Comparison of ENCODE assay signal across 24 cellular contexts in the genomic region with DNA sequence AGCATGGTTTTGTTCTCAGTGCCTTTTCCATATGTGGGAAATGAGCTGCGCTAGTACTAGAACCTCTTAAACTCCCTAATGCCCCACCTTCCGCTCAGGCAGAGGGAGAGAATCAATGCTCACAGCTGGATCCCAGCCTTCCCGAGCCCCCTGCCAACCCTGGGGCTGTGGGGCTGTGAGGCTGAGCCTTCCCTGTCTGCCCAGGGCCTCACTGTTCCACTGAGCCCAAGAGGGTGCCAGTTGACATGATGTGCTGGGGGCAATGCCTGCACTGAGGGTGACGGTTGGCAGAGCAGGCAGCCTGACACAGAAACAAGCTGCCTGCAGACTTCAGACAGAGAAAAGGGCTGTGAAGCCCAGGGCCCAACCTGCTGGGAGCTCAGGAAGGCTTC.
DNase-seq lines count a peak whose midpoint lies in the region; ATAC-seq, FAIRE-seq and TF ChIP-seq lines count a peak whose summit lies in the region.
"Had no signal": no experiment of that assay in that cellular context is flagged by ENCODE, and none has a peak within 500 bp of the region (broad histone marks: within the 10 kb centered on the region; RNA-seq: fewer than 3 reads in every experiment).

No MANE protein-coding gene starts in this region.

- H2AFZ ChIP-seq in GM12878 (ENCODE audit: control insufficient read depth, low read depth, low read length) (peak overlapping the region; percentile 41; the same call in 1 of the 2 replicates), neuronal stem cell (ENCODE audit: low read length) (no peak overlapping the region), smooth muscle cell (ENCODE audit: low read depth) (no peak overlapping the region)

- no peaks in the 10 kb centered on the region; the same call in 2 of the 3 replicates for H3K9me3 ChIP-seq in GM12878 (replicated peaks; ENCODE audit: control insufficient read depth, insufficient read depth, low read length)
- no peaks in the 10 kb centered on the region for H3K9me3 ChIP-seq in lung (ENCODE audit: control insufficient read depth in 2 of 2, insufficient read depth in 1 of 2, low read length in 1 of 2)
- peaks cover 0 to 3% of the 10 kb centered on the region in 2 donors for H3K9me3 ChIP-seq in neuronal stem cell (replicated peaks in 1 of 2; ENCODE audit: control insufficient read depth in 2 of 2, insufficient read depth in 1 of 2, low read depth in 1 of 2, low read length in 2 of 2)
- no peaks in the 10 kb centered on the region for H3K9me3 ChIP-seq in smooth muscle cell (replicated peaks; ENCODE audit: low read depth)
- H3K9me3 ChIP-seq: BE2C, Caco-2 had no signal

- FAIRE-seq in GM12878 (lab: Jason Lieb, UNC): no peak
- FAIRE-seq: A204.1, D721Med, G401.6, GM12892, GM18507, GM19239 had no signal

- H4K20me1 ChIP-seq in GM12878 (ENCODE audit: control insufficient read depth, insufficient read depth): no peaks in the 10 kb centered on the region
- no peaks in the 10 kb centered on the region for H4K20me1 ChIP-seq in smooth muscle cell (ENCODE audit: low read depth)
- H4K20me1 ChIP-seq: BLaER1 treated with 17β-estradiol and CSF1 and Interleukin-3, amounts not matched to agents 10 nM and 100 nM had no signal

- H2BK5ac ChIP-seq in neuronal stem cell (ENCODE audit: low read length): no peak overlapping the region

- peak overlapping the region; percentile 51 for H2BK120ac ChIP-seq in neuronal stem cell (ENCODE audit: low read depth, low read length)

- no TSS peak for BruUV-seq in GM12878 (replicated peaks; lab: Mats Ljungman, UMichigan)

- peak overlapping the region; percentile 87 for H3K23ac ChIP-seq in neuronal stem cell (ENCODE audit: low read depth, low read length, poor library complexity)

- CTCF ChIA-PET in GM12878 (lab: Yijun Ruan, JAX): interaction anchor here (0.6 to 3.4 kb wide), 4 partner anchors 14 to 652 kb away, joined by 3 to 9 read pairs (median 6); no protein-coding TSS in a partner anchor

- no peak overlapping the region for H2BK15ac ChIP-seq in neuronal stem cell (ENCODE audit: low read length)

- H3K36me3 ChIP-seq in GM12878 (ENCODE audit: control insufficient read depth in 2 of 2, insufficient read depth in 2 of 2, low read length in 1 of 2): no peaks in the 10 kb centered on the region
- no peaks in the 10 kb centered on the region for H3K36me3 ChIP-seq in lung (ENCODE audit: control insufficient read depth in 2 of 2, insufficient read depth in 2 of 2, low read length in 2 of 2)
- no peaks in the 10 kb centered on the region for H3K36me3 ChIP-seq in neuronal stem cell (replicated peaks in 1 of 2; ENCODE audit: control insufficient read depth in 2 of 2, insufficient read depth in 2 of 2, low read length in 2 of 2)
- H3K36me3 ChIP-seq in smooth muscle cell (ENCODE audit: low read depth): no peaks in the 10 kb centered on the region
- H3K36me3 ChIP-seq: BE2C; BLaER1 treated with 17β-estradiol and CSF1 and Interleukin-3, amounts not matched to agents 10 nM and 100 nM had no signal

- no peaks in the 10 kb centered on the region for H3F3A ChIP-seq in smooth muscle cell (ENCODE audit: low read depth)

- no peak overlapping the region for H4K91ac ChIP-seq in neuronal stem cell (ENCODE audit: low read depth, low read length, poor library complexity)

- H4K8ac ChIP-seq in neuronal stem cell (ENCODE audit: low read depth, low read length): no peak overlapping the region

- RAD21 ChIA-PET in GM12878 (lab: Charles Lee; ENCODE audit: unreplicated experiment): interaction anchor here (0.6 to 1.2 kb wide), 3 partner anchors 15 to 29 kb away, joined by 3 to 4 read pairs (median 3); no protein-coding TSS in a partner anchor

- no peak overlapping the region for H2AK5ac ChIP-seq in neuronal stem cell (ENCODE audit: low read depth, low read length)

- no peak for DNase-seq in GM12878 (ENCODE audit: low read depth, low spot score)
- peak; percentile 18 for DNase-seq in lung (ENCODE audit: low spot score)
- DNase-seq in neuronal stem cell (ENCODE audit: low spot score): no peak
- DNase-seq in smooth muscle cell (lab: John Stamatoyannopoulos, UW; ENCODE audit: unreplicated experiment): no peak
- no peak for DNase-seq in activated gamma-delta T cell treated with Interleukin-2 at 50 U/mL for 16 hours
- DNase-seq in NCI-H524 treated with DMSO at 0.1 percent for 48 hours (lab: John Stamatoyannopoulos, UW): no peak
- DNase-seq: 8988T; ACHN; BE2C; Caco-2; Calu3; CD4-positive, alpha-beta T cell; CD8-positive, alpha-beta T cell; DMS79 treated with DMSO at 0.1 percent for 48 hours; GF-D8 had no signal

- SMC1A ChIA-PET in GM12878 (lab: Charles Lee; ENCODE audit: uncharacterized antibody, unreplicated experiment): interaction anchor here (0.7 kb wide), 2 partner anchors 9 to 30 kb away, joined by 3 read pairs; no protein-coding TSS in a partner anchor

- H3K27ac ChIP-seq in GM12878 (ENCODE audit: control insufficient read depth, insufficient read depth): no peak overlapping the region
- no peak overlapping the region for H3K27ac ChIP-seq in lung (ENCODE audit: low read depth in 1 of 2, low read length in 1 of 2)
- no peak overlapping the region for H3K27ac ChIP-seq in neuronal stem cell (replicated peaks; ENCODE audit: low read length)
- no peak overlapping the region for H3K27ac ChIP-seq in smooth muscle cell (ENCODE audit: low read depth)
- H3K27ac ChIP-seq: C4-2B had no signal

- H3K79me2 ChIP-seq in GM12878 (ENCODE audit: control insufficient read depth, insufficient read depth, low read length) (no peaks in the 10 kb centered on the region), smooth muscle cell (ENCODE audit: low read depth) (no peaks in the 10 kb centered on the region)

- no peak overlapping the region for H3K4ac ChIP-seq in neuronal stem cell (ENCODE audit: low read length)

- H3K9ac ChIP-seq in GM12878 (ENCODE audit: control insufficient read depth, insufficient read depth, low read length) (no peak overlapping the region), neuronal stem cell (ENCODE audit: low read depth, low read length, poor library complexity) (no peak overlapping the region), smooth muscle cell (ENCODE audit: low read depth) (no peak overlapping the region)
- H3K9ac ChIP-seq: BLaER1 treated with 17β-estradiol and CSF1 and Interleukin-3, amounts not matched to agents 10 nM and 100 nM had no signal

- intact Hi-C loops in GM12878 (cut with micrococcal nuclease; ENCODE audit: unreplicated experiment): no loop called here

- H3K14ac ChIP-seq in neuronal stem cell (ENCODE audit: low read length): peak overlapping the region; percentile 83

- in situ Hi-C loops in GM12878 (cut with MboI): no loop called here

- H3K4me1 ChIP-seq in GM12878 (ENCODE audit: control insufficient read depth, insufficient read depth, low read length) (peaks cover 24% of the 10 kb centered on the region), lung (ENCODE audit: control insufficient read depth in 2 of 2, insufficient read depth in 2 of 2, low read length in 2 of 2) (no peaks in the 10 kb centered on the region), neuronal stem cell (ENCODE audit: control insufficient read depth in 2 of 2, insufficient read depth in 1 of 2, low read depth in 1 of 2, low read length in 2 of 2) (peaks cover 0 to 1% of the 10 kb centered on the region in 2 donors), smooth muscle cell (ENCODE audit: low read depth) (no peaks in the 10 kb centered on the region)
- H3K4me1 ChIP-seq: BE2C, Caco-2 had no signal

- no peaks in the 10 kb centered on the region for H3K79me1 ChIP-seq in neuronal stem cell (ENCODE audit: low read depth, low read length)

- no peak for TF ChIP-seq RAD21 in GM12878 (IDR thresholded peaks at IDR 0.05; ENCODE audit: insufficient read depth, low read depth, low read length)

- no peak for TF ChIP-seq POLR2A in GM12878 (IDR thresholded peaks at IDR 0.05; ENCODE audit: low read depth, low read length)

- no peak for TF ChIP-seq EP300 in GM12878 (IDR thresholded peaks at IDR 0.05; ENCODE audit: borderline replicate concordance in 1 of 2, control insufficient read depth in 1 of 2, low read depth in 2 of 2, low read length in 2 of 2)

- no peak; the same call in 2 of the 3 replicates for ATAC-seq in GM12878
- ATAC-seq in lung (ENCODE audit: insufficient read depth, low FRiP score): no peak
- no peak for ATAC-seq in GM18520 (IDR thresholded peaks at IDR 0.05; ENCODE audit: unreplicated experiment)
- ATAC-seq: CD8-positive, alpha-beta T cell had no signal

- no peak overlapping the region for H3K18ac ChIP-seq in neuronal stem cell (ENCODE audit: low read length)

- H3K4me3 ChIP-seq in GM12878: no peak overlapping the region
- H3K4me3 ChIP-seq in lung: no peak overlapping the region
- no peak overlapping the region for H3K4me3 ChIP-seq in neuronal stem cell (ENCODE audit: low read length in 2 of 2)
- H3K4me3 ChIP-seq in smooth muscle cell: no peak overlapping the region
- H3K4me3 ChIP-seq: BLaER1 treated with 17β-estradiol and CSF1 and Interleukin-3, amounts not matched to agents 10 nM and 100 nM had no signal

- H3K4me2 ChIP-seq in GM12878 (ENCODE audit: control insufficient read depth, insufficient read depth) (peak overlapping the region; percentile 38; the same call in 1 of the 2 replicates), neuronal stem cell (ENCODE audit: insufficient read depth, low read length, poor library complexity, severe bottlenecking) (no peak overlapping the region), smooth muscle cell (no peak overlapping the region)

- WGBS in GM12878 (ENCODE audit: insufficient coverage, insufficient replicate concordance, low lambda C conversion rate, missing lambda C conversion rate): 30% methylated on average over 4 of the region's 4 CpGs
- WGBS in lung, 2 donors: 75 to 76% methylated on average over 4 of the region's 4 CpGs
- WGBS in neuronal stem cell (ENCODE audit: extremely low coverage in 2 of 2, insufficient read length in 2 of 2, insufficient replicate concordance in 1 of 2), 2 donors: no CpG with 5 or more reads among the region's 4 CpGs
- WGBS in smooth muscle cell (ENCODE audit: low lambda C conversion rate): 83% methylated on average over 4 of the region's 4 CpGs

- H3K27me3 ChIP-seq in GM12878 (replicated peaks in 1 of 2; ENCODE audit: control insufficient read depth in 2 of 2, insufficient read depth in 2 of 2, low read length in 1 of 2) (no peaks in the 10 kb centered on the region), lung (ENCODE audit: control insufficient read depth, insufficient read depth) (no peaks in the 10 kb centered on the region), neuronal stem cell (ENCODE audit: control insufficient read depth in 3 of 3, insufficient read depth in 3 of 3, low read depth in 1 of 3, low read length in 3 of 3) (no peaks in the 10 kb centered on the region), smooth muscle cell (ENCODE audit: low read depth) (no peaks in the 10 kb centered on the region)
- H3K27me3 ChIP-seq: BE2C; BLaER1 treated with 17β-estradiol and CSF1 and Interleukin-3, amounts not matched to agents 10 nM and 100 nM had no signal

- POLR2A ChIA-PET in GM12878 (lab: Charles Lee): no interaction called here

- TF ChIP-seq CTCF in GM12878 (IDR thresholded peaks at IDR 0.05 in 2 of 3, conservative IDR thresholded peaks at IDR 0.05 in 1 of 3; ENCODE audit: control insufficient read depth in 2 of 3, extremely low read depth in 1 of 3, insufficient read depth in 1 of 3, low read depth in 3 of 3, low read length in 3 of 3): no peak
- no peak for TF ChIP-seq CTCF in lung (IDR thresholded peaks at IDR 0.05; ENCODE audit: control extremely low read depth, extremely low read depth)
- no peak for TF ChIP-seq CTCF in smooth muscle cell (IDR thresholded peaks at IDR 0.05; ENCODE audit: borderline replicate concordance, insufficient read depth, poor library complexity, severe bottlenecking)

- H2BK12ac ChIP-seq in neuronal stem cell (ENCODE audit: low read length): no peak overlapping the region
